Comparison of ENCODE assay signal across 7 cellular contexts in the genomic region with DNA sequence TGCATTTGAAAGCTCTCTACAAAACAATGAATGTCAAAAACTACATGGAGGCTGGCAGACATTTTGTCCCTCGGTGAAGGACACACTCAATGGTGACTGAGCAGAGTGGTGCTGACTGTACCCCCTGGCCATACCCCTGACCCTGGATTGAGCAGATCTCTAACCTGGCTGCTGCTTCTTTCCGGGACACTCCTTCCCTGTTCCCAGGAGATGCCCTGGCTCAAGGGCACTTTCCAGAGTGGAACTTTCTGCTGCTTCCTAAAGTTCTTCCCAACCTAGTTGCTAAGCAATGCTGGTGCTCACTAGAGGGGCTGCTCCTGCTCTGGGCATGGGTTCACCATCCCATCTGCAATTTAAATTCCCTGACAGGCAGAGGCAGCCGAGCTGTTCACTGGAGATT.
"Had no signal": no experiment of that assay in that cellular context is flagged by ENCODE, and none has a peak within 500 bp of the region (broad histone marks: within the 10 kb centered on the region; RNA-seq: fewer than 3 reads in every experiment).

No MANE protein-coding gene starts in this region.

- H3K4me3 Mint-ChIP-seq: GM23338, H9 had no signal

- FAIRE-seq: H1, H54, HTR-8/SVneo had no signal

- H2AFZ ChIP-seq: GM23338 had no signal

- H3K4me1 Mint-ChIP-seq: GM23338 had no signal

- DNase-seq: H9, HCEC 1CT, IMR-90 had no signal

- H3K4me3 ChIP-seq: GM23338 had no signal

- H3K27ac Mint-ChIP-seq: GM23338, H9 had no signal

- H3K4me2 ChIP-seq: GM23338 had no signal
